ENCODE assay signal across 6 cellular contexts in genomic region chr4:99189900-99190299, GRCh38. TPM values are rescaled to one million over a fixed set of nuclear protein-coding genes. Genes with fewer than 3 reads are reported as not detected.
"Had no signal": no experiment of that assay in that cellular context is flagged by ENCODE, and none has a peak within 500 bp of the region (broad histone marks: within the 10 kb centered on the region; RNA-seq: fewer than 3 reads in every experiment).

No MANE protein-coding gene starts in this region.

RNA-seq across cellular contexts. Expression of gene ADH6, which starts 29.1 kb away (rescaled TPM):
- total RNA-seq: LHCN-M2, MCF 10A, OCI-LY7, PC-3, SK-MEL-5 had no signal
- polyA plus RNA-seq: SK-N-SH had no signal

RNA-seq across cellular contexts. Expression of gene ADH4, which starts 45.8 kb away (rescaled TPM):
- total RNA-seq: LHCN-M2, MCF 10A, OCI-LY7, PC-3, SK-MEL-5 had no signal
- polyA plus RNA-seq: SK-N-SH had no signal
